ENCODE assay signal across 6 cellular contexts in genomic region chr12:122713491-122714188, GRCh38. TPM values are rescaled to one million over a fixed set of nuclear protein-coding genes. Genes with fewer than 3 reads are reported as not detected.
"Had no signal": no experiment of that assay in that cellular context is flagged by ENCODE, and none has a peak within 500 bp of the region (broad histone marks: within the 10 kb centered on the region; RNA-seq: fewer than 3 reads in every experiment).

No MANE protein-coding gene starts in this region.

RNA-seq across cellular contexts. Expression of gene HCAR3, which starts 3.0 kb away (rescaled TPM):
- total RNA-seq: cardiac muscle cell, dermis microvascular lymphatic vessel endothelial cell, glomerular endothelial cell, osteoblast had no signal
- polyA plus RNA-seq: aorta, cardiac muscle cell had no signal

RNA-seq across cellular contexts. Expression of gene HCAR2, which starts 10.5 kb away (rescaled TPM):
- total RNA-seq: body of pancreas, cardiac muscle cell, dermis microvascular lymphatic vessel endothelial cell, glomerular endothelial cell, osteoblast had no signal
- polyA plus RNA-seq: aorta, cardiac muscle cell had no signal

RNA-seq across cellular contexts. Expression of gene HCAR1, which starts 17.0 kb away (rescaled TPM):
- total RNA-seq: cardiac muscle cell had no signal
- polyA plus RNA-seq: aorta, cardiac muscle cell had no signal
